In the genomic region with DNA sequence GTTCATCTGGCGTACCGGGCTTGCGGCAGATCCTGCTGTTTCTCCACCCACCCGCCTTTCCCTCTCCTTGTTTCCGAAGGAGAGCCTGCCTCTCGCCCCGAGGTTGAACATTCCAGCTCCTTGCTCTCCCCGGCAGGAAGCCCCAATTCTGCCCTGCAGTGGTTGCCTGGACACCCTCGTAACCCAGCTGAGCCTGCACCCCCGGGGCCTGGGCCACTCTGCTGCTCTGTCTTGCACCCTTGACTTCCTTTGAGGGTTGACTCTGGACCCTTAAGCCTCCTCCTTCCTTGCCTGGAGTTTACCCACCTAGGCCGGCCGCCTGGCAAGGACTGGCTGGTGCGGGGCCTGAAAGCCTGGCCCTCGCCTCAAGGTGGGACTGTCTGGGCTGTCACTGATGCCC, we compare ENCODE assay signal across 14 cellular contexts.
"Had no signal": no experiment of that assay in that cellular context is flagged by ENCODE, and none has a peak within 500 bp of the region (broad histone marks: within the 10 kb centered on the region; RNA-seq: fewer than 3 reads in every experiment).

No MANE protein-coding gene starts in this region.

- H3K36me3 Mint-ChIP-seq: activated naive CD4-positive, alpha-beta T cell treated with anti-CD3 and anti-CD28 coated beads, Interleukin-2, amount 10 ng/mL, durations not matched to agents 7 days and 5 days had no signal

- ATAC-seq: activated CD8-positive, alpha-beta T cell treated with anti-CD3 and anti-CD28 coated beads, Interleukin-2, amount 10 ng/mL, durations not matched to agents 7 days and 5 days; gastroesophageal sphincter; naive thymus-derived CD8-positive, alpha-beta T cell had no signal

- H3K36me3 ChIP-seq: breast epithelium, gastroesophageal sphincter, heart right ventricle, thyroid gland had no signal

- DNase-seq: activated CD4-positive, alpha-beta T cell treated with anti-CD3 and anti-CD28 coated beads, Interleukin-2, amount 10 ng/mL, durations not matched to agents 7 days and 5 days; activated CD8-positive, alpha-beta T cell treated with anti-CD3 and anti-CD28 coated beads, Interleukin-2, amount 10 ng/mL, durations not matched to agents 7 days and 5 days; activated effector memory CD4-positive, alpha-beta T cell treated with Interleukin-2 at 50 U/mL for 16 hours; activated naive CD4-positive, alpha-beta T cell treated with anti-CD3 and anti-CD28 coated beads, Interleukin-2, amount 10 ng/mL, durations not matched to agents 7 days and 5 days; activated T-cell treated with anti-CD3 and anti-CD28 coated beads, Interleukin-2, amount 50 U/mL, for 24 hours; heart right ventricle; mesendoderm; naive thymus-derived CD8-positive, alpha-beta T cell; stimulated activated naive CD4-positive, alpha-beta T cell treated with Interleukin-2 at 50 U/mL for 16 hours; thyroid gland had no signal

- H3K4me1 ChIP-seq: breast epithelium had no signal

- H3K27ac ChIP-seq: breast epithelium, gastroesophageal sphincter, thyroid gland had no signal

- H3K27ac Mint-ChIP-seq: activated CD4-positive, alpha-beta T cell treated with anti-CD3 and anti-CD28 coated beads, Interleukin-2, amount 10 ng/mL, durations not matched to agents 7 days and 5 days; activated CD8-positive, alpha-beta T cell treated with anti-CD3 and anti-CD28 coated beads, Interleukin-2, amount 10 ng/mL, durations not matched to agents 7 days and 5 days; activated naive CD4-positive, alpha-beta T cell treated with anti-CD3 and anti-CD28 coated beads, Interleukin-2, amount 10 ng/mL, durations not matched to agents 7 days and 5 days; activated T-cell treated with anti-CD3 and anti-CD28 coated beads, Interleukin-2, amount 50 U/mL, for 24 hours; T-helper 1 cell treated with Interleukin-12 subunit alpha and Interleukin-12 subunit beta and Interleukin-4 antibody, amounts not matched to agents 30 μg/mL and 1 μg/mL, for 36 hours had no signal

- H3K4me3 ChIP-seq: breast epithelium, coronary artery, gastroesophageal sphincter, heart right ventricle, thyroid gland had no signal

- H3K27me3 ChIP-seq: breast epithelium, gastroesophageal sphincter, heart right ventricle, thyroid gland had no signal

- H3K9me3 ChIP-seq: breast epithelium, gastroesophageal sphincter, thyroid gland had no signal

- H3K4me3 Mint-ChIP-seq: activated CD4-positive, alpha-beta T cell treated with anti-CD3 and anti-CD28 coated beads, Interleukin-2, amount 10 ng/mL, durations not matched to agents 7 days and 5 days; activated CD8-positive, alpha-beta T cell treated with anti-CD3 and anti-CD28 coated beads, Interleukin-2, amount 10 ng/mL, durations not matched to agents 7 days and 5 days; activated naive CD4-positive, alpha-beta T cell treated with anti-CD3 and anti-CD28 coated beads, Interleukin-2, amount 10 ng/mL, durations not matched to agents 7 days and 5 days; activated T-cell treated with anti-CD3 and anti-CD28 coated beads, Interleukin-2, amount 50 U/mL, for 24 hours; T-helper 1 cell treated with Interleukin-12 subunit alpha and Interleukin-12 subunit beta and Interleukin-4 antibody, amounts not matched to agents 30 μg/mL and 1 μg/mL, for 36 hours had no signal
